9 cellular contexts compared by ENCODE assay signal in the genomic region with DNA sequence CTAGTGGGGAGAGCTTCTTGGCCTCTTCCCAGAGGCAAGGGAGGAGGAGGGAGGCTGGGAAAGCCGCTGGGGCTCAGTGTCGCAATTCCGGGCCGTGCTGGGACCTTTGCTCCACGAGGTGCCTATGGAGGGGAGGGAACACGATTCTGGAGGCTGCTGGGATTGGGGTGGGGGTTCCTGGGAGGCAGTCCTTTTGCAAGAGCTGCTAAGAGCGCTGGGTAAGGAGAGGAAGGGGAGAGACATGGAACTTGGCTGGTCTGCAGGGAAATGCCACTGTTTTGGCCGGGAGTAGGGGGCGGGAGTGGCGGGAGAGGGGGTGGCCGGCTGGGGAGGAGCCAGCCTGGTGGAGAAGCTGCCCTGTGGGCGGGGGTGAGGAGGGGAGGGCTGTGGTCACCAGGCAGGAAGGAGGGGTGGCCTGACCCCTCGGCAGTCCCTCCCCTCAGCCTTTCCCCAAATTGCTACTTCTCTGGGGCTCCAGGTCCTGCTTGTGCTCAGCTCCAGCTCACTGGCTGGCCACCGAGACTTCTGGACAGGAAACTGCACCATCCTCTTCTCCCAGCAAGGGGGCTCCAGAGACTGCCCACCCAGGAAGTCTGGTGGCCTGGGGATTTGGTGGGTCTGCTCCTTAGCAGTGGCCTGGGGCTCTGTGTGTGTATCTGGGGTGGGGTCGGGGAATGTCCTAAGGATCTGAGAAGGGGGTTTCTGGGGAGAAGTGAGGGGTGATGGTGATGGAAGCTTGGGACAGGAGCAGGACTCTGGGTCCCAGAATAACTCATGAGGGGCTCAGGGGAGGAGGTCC. TPM values are rescaled to one million over a fixed set of nuclear protein-coding genes. Genes with fewer than 3 reads are reported as not detected.
DNase-seq lines count a peak whose midpoint lies in the region; ATAC-seq and TF ChIP-seq lines count a peak whose summit lies in the region.
"Had no signal": no experiment of that assay in that cellular context is flagged by ENCODE, and none has a peak within 500 bp of the region (broad histone marks: within the 10 kb centered on the region; RNA-seq: fewer than 3 reads in every experiment).

A gene (plus strand): TSS at position 479 of the 799 bp plus-strand sequence. CDS start 1,221 bp downstream, outside the sequence.

- H3K27me3 ChIP-seq in mucosa of stomach (ENCODE audit: control insufficient read depth, insufficient read depth, low read length) = no peaks in the 10 kb centered on the region
- H3K27me3 ChIP-seq in vagina = no peaks in the 10 kb centered on the region

- TF ChIP-seq POLR2A in vagina (IDR thresholded peaks at IDR 0.05) = no peak

- ATAC-seq in esophagus mucosa = peak; percentile 37
- ATAC-seq in HG02981 (IDR thresholded peaks at IDR 0.05; ENCODE audit: unreplicated experiment) = no peak

- peaks cover 40% of the 10 kb centered on the region for H3K4me1 ChIP-seq in mucosa of stomach (ENCODE audit: control insufficient read depth, insufficient read depth, low read length)
- peaks cover 68% of the 10 kb centered on the region for H3K4me1 ChIP-seq in vagina

- H3K4me3 ChIP-seq in mucosa of stomach (ENCODE audit: low read length) (peak within 1 kb of the TSS; percentile 1), vagina (peak within 1 kb of the TSS; percentile 36 to 42)

- TF ChIP-seq CTCF in GM12873 (IDR thresholded peaks at IDR 0.05; ENCODE audit: insufficient read depth, low read depth, low read length, missing control alignments) = peak; percentile 41
- TF ChIP-seq CTCF in vagina (IDR thresholded peaks at IDR 0.05) = peak; percentile 29 to 61 (median 50)

- peak within 1 kb of the TSS; percentile 68 for H3K9ac ChIP-seq in mucosa of stomach (ENCODE audit: low read length)

- no peaks in the 10 kb centered on the region for H3K36me3 ChIP-seq in mucosa of stomach (ENCODE audit: control insufficient read depth, insufficient read depth, low read length)
- peaks cover 0 to 4% of the 10 kb centered on the region in 2 donors for H3K36me3 ChIP-seq in vagina

- H3K9me3 ChIP-seq in mucosa of stomach (ENCODE audit: control insufficient read depth, low read length) (no peaks in the 10 kb centered on the region), vagina (no peaks in the 10 kb centered on the region)

- intact Hi-C loops in vagina (cut with DNase I) = loop anchor here (5.0 kb wide), 2 partner anchors 40 to 80 kb away; a partner anchor contains a TSS

- peak within 1 kb of the TSS; percentile 85 for H3K27ac ChIP-seq in vagina
- H3K27ac ChIP-seq: epithelial cell of prostate had no signal

- DNase-seq in 8988T (peak; percentile 78), SKM-1 (lab: John Stamatoyannopoulos, UW; ENCODE audit: unreplicated experiment) (peak; percentile 39), vagina (ENCODE audit: extremely low spot score in 2 of 2) (peak in 1 of 2 donors; percentile 94)
- DNase-seq in activated CD8-positive, alpha-beta memory T cell treated with anti-CD3 and anti-CD28 coated beads, Interleukin-2, amount 50 U/mL, for 4 hours = no peak

RNA-seq across cellular contexts. Expression of the gene that starts here (rescaled TPM):
- 5.8 TPM for total RNA-seq in esophagus mucosa
- total RNA-seq in vagina = 60.9 TPM
